23 cellular contexts compared by ENCODE assay signal in genomic region chr17:27385626-27386025, GRCh38.
"Had no signal": no experiment of that assay in that cellular context is flagged by ENCODE, and none has a peak within 500 bp of the region (broad histone marks: within the 10 kb centered on the region; RNA-seq: fewer than 3 reads in every experiment).

No MANE protein-coding gene starts in this region.

- H3K9me3 ChIP-seq: esophagus muscularis mucosa, gastrocnemius medialis, left lung, lower lobe of right lung, neutrophil, sigmoid colon, stomach, thoracic aorta, transverse colon had no signal

- ATAC-seq: gastrocnemius medialis; left lung; lower lobe of right lung; naive thymus-derived CD4-positive, alpha-beta T cell had no signal

- H3K4me3 ChIP-seq: coronary artery, dorsolateral prefrontal cortex, esophagus muscularis mucosa, gastrocnemius medialis, left lung, lower lobe of right lung, sigmoid colon, skin epidermis, stomach, thoracic aorta, transverse colon had no signal

- H3K36me3 ChIP-seq: esophagus muscularis mucosa, gastrocnemius medialis, left lung, lower lobe of right lung, neutrophil, sigmoid colon, stomach, thoracic aorta, transverse colon had no signal

- H3K27me3 ChIP-seq: dorsolateral prefrontal cortex, esophagus muscularis mucosa, gastrocnemius medialis, left lung, sigmoid colon, transverse colon had no signal

- FAIRE-seq: endometrium, keratinocyte had no signal

- DNase-seq: dorsolateral prefrontal cortex; effector CD8-positive, alpha-beta T cell; gastrocnemius medialis; glutamatergic neuron; left lung; lower lobe of right lung; mesendoderm; naive thymus-derived CD4-positive, alpha-beta T cell; nephron progenitor cell; posterior cingulate gyrus; sigmoid colon; stimulated activated CD4-positive, alpha-beta T cell treated with anti-CD3 and anti-CD28 coated beads, Interleukin-12 subunit alpha, Interleukin-12 subunit beta, amount 100 ng/mL, for 4 hours; stimulated activated naive CD4-positive, alpha-beta T cell; stomach; transverse colon had no signal

- H3K27ac ChIP-seq: epithelial cell of prostate, esophagus muscularis mucosa, gastrocnemius medialis, left lung, lower lobe of right lung, neutrophil, skin epidermis, stomach, transverse colon had no signal
